Comparison of ENCODE assay signal across 24 cellular contexts in genomic region chr11:70510106-70510505, GRCh38.
"Had no signal": no experiment of that assay in that cellular context is flagged by ENCODE, and none has a peak within 500 bp of the region (broad histone marks: within the 10 kb centered on the region; RNA-seq: fewer than 3 reads in every experiment).

No MANE protein-coding gene starts in this region.

- H3K27me3 Mint-ChIP-seq: activated CD4-positive, alpha-beta T cell treated with anti-CD3 and anti-CD28 coated beads, Interleukin-2, amount 10 ng/mL, durations not matched to agents 7 days and 5 days; brain had no signal

- H3K4me1 Mint-ChIP-seq: activated CD4-positive, alpha-beta T cell treated with anti-CD3 and anti-CD28 coated beads, Interleukin-2, amount 10 ng/mL, durations not matched to agents 7 days and 5 days; T-cell had no signal

- H3K4me3 Mint-ChIP-seq: activated CD4-positive, alpha-beta memory T cell treated with anti-CD3 and anti-CD28 coated beads for 36 hours; activated CD4-positive, alpha-beta T cell treated with anti-CD3 and anti-CD28 coated beads, Interleukin-2, amount 10 ng/mL, durations not matched to agents 7 days and 5 days; activated T-cell treated with anti-CD3 and anti-CD28 coated beads, Interleukin-2, amount 50 U/mL, for 4 hours; brain; T-cell had no signal

- H3K27ac Mint-ChIP-seq: activated CD4-positive, alpha-beta memory T cell treated with anti-CD3 and anti-CD28 coated beads for 36 hours; activated CD4-positive, alpha-beta T cell treated with anti-CD3 and anti-CD28 coated beads, Interleukin-2, amount 10 ng/mL, durations not matched to agents 7 days and 5 days; activated naive CD4-positive, alpha-beta T cell treated with anti-CD3 and anti-CD28 coated beads, Interleukin-2, amount 50 U/mL, for 72 hours; T-cell had no signal

- H3K36me3 Mint-ChIP-seq: T-cell had no signal

- FAIRE-seq: astrocyte had no signal

- DNase-seq: activated CD4-positive, alpha-beta memory T cell treated with anti-CD3 and anti-CD28 coated beads for 36 hours; activated CD4-positive, alpha-beta T cell treated with anti-CD3 and anti-CD28 coated beads, Interleukin-2, amount 10 ng/mL, durations not matched to agents 7 days and 5 days; activated CD4-positive, CD25-positive, alpha-beta regulatory T cell; activated CD8-positive, alpha-beta memory T cell treated with anti-CD3 and anti-CD28 coated beads for 24 hours; activated effector memory CD4-positive, alpha-beta T cell treated with anti-CD3 and anti-CD28 coated beads, Interleukin-2, amount 50 U/mL, for 16 hours; activated naive CD4-positive, alpha-beta T cell treated with Interleukin-2 at 50 U/mL for 16 hours; activated T-cell treated with anti-CD3 and anti-CD28 coated beads, Interleukin-2, amount 50 U/mL, for 4 hours; IMR-90; Kasumi-1; KBM-7; NCI-H1048; NCI-H1930; NCI-H2171; NCI-H526 treated with DMSO at 0.1 percent for 48 hours; NK-92 treated with Interleukin-12 subunit alpha and Interleukin-12 subunit beta, amount 100 ng/mL, for 24 hours; OCI-M1; RPMI8226; SHP77 treated with DMSO at 0.1 percent for 48 hours; T-cell had no signal

- ATAC-seq: activated naive CD4-positive, alpha-beta T cell treated with anti-CD3 and anti-CD28 coated beads, Interleukin-2, amount 50 U/mL, for 72 hours; activated T-cell treated with anti-CD3 and anti-CD28 coated beads, Interleukin-2, amount 50 U/mL, for 4 hours; Panc1; T-cell had no signal

- H3K27ac ChIP-seq: VCaP had no signal
